8 cellular contexts compared by ENCODE assay signal in the genomic region with DNA sequence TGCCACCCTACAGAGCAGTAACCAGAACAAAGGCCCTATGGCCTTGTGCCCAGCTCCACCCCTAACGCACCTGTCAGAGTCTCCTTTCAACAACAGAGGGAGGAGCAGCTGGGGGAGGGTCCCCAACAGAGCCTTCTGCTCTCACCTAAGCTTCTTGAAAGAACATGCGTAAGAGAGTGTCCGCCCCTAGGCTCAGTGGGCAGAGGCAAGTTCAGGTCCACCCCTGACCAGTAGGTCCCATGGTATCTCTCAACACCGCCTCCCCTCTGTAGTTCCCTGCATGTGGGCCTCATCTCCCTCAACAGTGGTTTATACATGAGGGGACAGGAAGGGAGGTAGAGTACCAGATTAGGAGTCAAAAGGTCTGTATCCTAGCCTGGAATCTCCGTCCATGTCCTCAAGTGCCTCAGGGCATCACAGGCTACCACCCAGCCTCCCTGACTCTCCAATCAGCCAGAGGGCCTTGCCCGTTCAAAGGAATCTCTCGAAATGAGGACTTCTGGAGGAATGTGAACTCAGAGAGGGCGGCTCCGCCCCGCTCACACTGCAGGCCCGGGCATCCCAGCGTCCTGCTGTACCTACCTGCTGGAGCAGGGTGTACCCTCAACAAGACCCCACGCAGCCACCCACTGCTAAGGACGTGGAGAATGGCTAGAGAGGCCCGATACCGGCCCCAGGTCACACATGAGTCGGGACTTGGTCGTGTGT. TPM values are rescaled to one million over a fixed set of nuclear protein-coding genes. Genes with fewer than 3 reads are reported as not detected.
A peak's percentile ranks its signal among the peaks of the same experiment; 100 is the strongest.
DNase-seq lines count a peak whose midpoint lies in the region; ATAC-seq and TF ChIP-seq lines count a peak whose summit lies in the region.

No MANE protein-coding gene starts in this region.

- POLR2A ChIA-PET in activated CD4-positive, alpha-beta memory T cell treated with anti-CD3 and anti-CD28 coated beads for 36 hours (lab: Charles Lee): interaction anchor here (0.7 to 3.2 kb wide), 5 partner anchors 14 to 170 kb away, joined by 3 to 16 read pairs (median 3); a partner anchor contains a TSS
- POLR2A ChIA-PET in GM10248 (lab: Yijun Ruan, JAX): interaction anchor here (1.4 kb wide), 1 partner anchor 97 kb away, joined by 4 read pairs; a partner anchor contains a TSS

- H3K27ac Mint-ChIP-seq in activated CD4-positive, alpha-beta memory T cell treated with anti-CD3 and anti-CD28 coated beads for 36 hours: peak overlapping the region; percentile 89

- no peak for TF ChIP-seq EP300 in sigmoid colon (IDR thresholded peaks at IDR 0.05)

- ATAC-seq in GM21825 (IDR thresholded peaks at IDR 0.05; ENCODE audit: unreplicated experiment) (peak; percentile 14), heart left ventricle (peak in 2 of 4 donors; percentile 1 to 2), HG02642 (IDR thresholded peaks at IDR 0.05; ENCODE audit: poor library complexity, unreplicated experiment) (no peak)

- no peak for TF ChIP-seq CTCF in heart left ventricle (IDR thresholded peaks at IDR 0.05)
- TF ChIP-seq CTCF in sigmoid colon (IDR thresholded peaks at IDR 0.05): no peak
- TF ChIP-seq CTCF in GM10248 (IDR thresholded peaks at IDR 0.05; ENCODE audit: control extremely low read depth, extremely low read depth, low read depth, missing control alignments): no peak

- H3K4me3 ChIP-seq in heart left ventricle (peak overlapping the region; percentile 38 to 73 (median 66)), sigmoid colon (peak overlapping the region; percentile 47 to 65 (median 60))

- H3K27me3 Mint-ChIP-seq in activated CD4-positive, alpha-beta memory T cell treated with anti-CD3 and anti-CD28 coated beads for 36 hours: no peaks in the 10 kb centered on the region

- H3K36me3 ChIP-seq in heart left ventricle: no peaks in the 10 kb centered on the region
- H3K36me3 ChIP-seq in sigmoid colon: no peaks in the 10 kb centered on the region

- WGBS in heart left ventricle, 4 donors: 12 to 19% (median 16%) methylated on average over 12 to 18 of the region's 18 CpGs
- WGBS in sigmoid colon, 2 donors: 5 to 19% methylated on average over 18 of the region's 18 CpGs

- DNase-seq in Daoy (ENCODE audit: low read depth) (peak; percentile 26), NCI-H1105 (lab: John Stamatoyannopoulos, UW) (peak; percentile 73), heart left ventricle (no peak), sigmoid colon (no peak), GM10248 (ENCODE audit: extremely low spot score) (no peak)
- peak; percentile 32 for DNase-seq in activated CD4-positive, alpha-beta memory T cell treated with anti-CD3 and anti-CD28 coated beads for 36 hours

- peak overlapping the region; percentile 88 for H3K4me3 Mint-ChIP-seq in activated CD4-positive, alpha-beta memory T cell treated with anti-CD3 and anti-CD28 coated beads for 36 hours

- CTCF ChIA-PET in activated CD4-positive, alpha-beta memory T cell treated with anti-CD3 and anti-CD28 coated beads for 36 hours (lab: Charles Lee): interaction anchor here (0.9 to 1.7 kb wide), 13 partner anchors 9 to 293 kb away, joined by 3 to 9 read pairs (median 4); a partner anchor contains a TSS
- CTCF ChIA-PET in GM10248 (lab: Yijun Ruan, JAX): interaction anchor here (0.9 to 1.5 kb wide), 6 partner anchors 9 to 211 kb away, joined by 3 to 8 read pairs (median 4); a partner anchor contains a TSS

- H3K27ac ChIP-seq in heart left ventricle: peak overlapping the region in 7 of 12 donors; percentile 86 to 95 (median 90)
- H3K27ac ChIP-seq in sigmoid colon: peak overlapping the region; percentile 85 to 92 (median 86)

- intact Hi-C loops in activated CD4-positive, alpha-beta memory T cell treated with anti-CD3 and anti-CD28 coated beads for 36 hours (cut with micrococcal nuclease): loop anchor here (1.0 to 5.0 kb wide), 5 partner anchors 45 to 211 kb away; a partner anchor contains a TSS
- intact Hi-C loops in heart left ventricle (cut with DNase I) (loop anchor here in 5 of 10 donors (1.0 to 10.0 kb wide), 6 partner anchors 43 to 181 kb away; a partner anchor contains a TSS), sigmoid colon (cut with DNase I) (loop anchor here (1.0 to 5.0 kb wide), 4 partner anchors 45 to 211 kb away; a partner anchor contains a TSS)

- H3K9me3 ChIP-seq in heart left ventricle: no peaks in the 10 kb centered on the region
- H3K9me3 ChIP-seq in sigmoid colon: no peaks in the 10 kb centered on the region

- H3K9me3 Mint-ChIP-seq in activated CD4-positive, alpha-beta memory T cell treated with anti-CD3 and anti-CD28 coated beads for 36 hours: no peaks in the 10 kb centered on the region

- TF ChIP-seq POLR2A in heart left ventricle (IDR thresholded peaks at IDR 0.05) (no peak), sigmoid colon (IDR thresholded peaks at IDR 0.05) (no peak)

- peaks cover 8% of the 10 kb centered on the region for H3K36me3 Mint-ChIP-seq in activated CD4-positive, alpha-beta memory T cell treated with anti-CD3 and anti-CD28 coated beads for 36 hours

- H3K4me1 ChIP-seq in heart left ventricle: peaks cover 4 to 18% (median 13%) of the 10 kb centered on the region in 12 donors
- peaks cover 0 to 17% (median 14%) of the 10 kb centered on the region in 4 donors for H3K4me1 ChIP-seq in sigmoid colon

- no peaks in the 10 kb centered on the region for H3K27me3 ChIP-seq in heart left ventricle
- H3K27me3 ChIP-seq in sigmoid colon: no peaks in the 10 kb centered on the region

- H3K4me1 Mint-ChIP-seq in activated CD4-positive, alpha-beta memory T cell treated with anti-CD3 and anti-CD28 coated beads for 36 hours (ENCODE audit: low read depth): peaks cover 20% of the 10 kb centered on the region

RNA-seq across cellular contexts. Expression of a gene that starts 0.7 kb away (rescaled TPM):
- 6.0 and 8.6 TPM in 2 replicates for total RNA-seq in Daoy (2014; rRNA removed; shearing (Covaris generic))
- total RNA-seq in activated CD4-positive, alpha-beta memory T cell treated with anti-CD3 and anti-CD28 coated beads for 36 hours: 10 to 100 TPM; 28.5 to 30.5 TPM
- 1 to 10 TPM in 7 of 9 donors, under 1 TPM in 2; 0.66 to 5.2 (median 1.4) TPM for total RNA-seq in heart left ventricle
- 1 to 10 TPM in 1 of 2 donors, under 1 TPM in 1; 0.50 to 3.0 TPM for polyA plus RNA-seq in heart left ventricle
- 1 to 10 TPM in 3 of 4 donors, under 1 TPM in 1; 0.66 to 1.7 (median 1.2) TPM for total RNA-seq in sigmoid colon
- 10 to 100 TPM in 1 of 3 donors, 1 to 10 TPM in 2; 3.6 to 15.8 (median 7.6) TPM for polyA plus RNA-seq in sigmoid colon

RNA-seq across cellular contexts. Expression of a gene that starts 44.4 kb away (rescaled TPM):
- 35.5 and 50.2 TPM in 2 replicates for total RNA-seq in Daoy (2014; rRNA removed; shearing (Covaris generic))
- total RNA-seq in activated CD4-positive, alpha-beta memory T cell treated with anti-CD3 and anti-CD28 coated beads for 36 hours: 10 to 100 TPM; 64.4 to 64.5 TPM
- total RNA-seq in heart left ventricle (100 to 1,000 TPM in 8 of 9 donors, 10 to 100 TPM in 1; 77.9 to 213 (median 146) TPM), sigmoid colon (10 to 100 TPM; 23.2 to 27.3 (median 25.8) TPM)
- polyA plus RNA-seq in heart left ventricle (100 to 1,000 TPM; 107 to 132 TPM), sigmoid colon (100 to 1,000 TPM in 1 of 3 donors, 10 to 100 TPM in 2; 70.7 to 121 (median 81.7) TPM)

Comparison
In these comparisons a context has a peak if more than half of its experiments do, and no peak if none do; other contexts are left out.
1. DNase-seq: peak in Daoy (single experiment), NCI-H1105 (single experiment) and activated CD4-positive, alpha-beta memory T cell treated with anti-CD3 and anti-CD28 coated beads for 36 hours (single experiment); none in heart left ventricle (0 of 5), sigmoid colon (single experiment) and GM10248 (single experiment).